Comparison of ENCODE assay signal across 31 cellular contexts in the genomic region with DNA sequence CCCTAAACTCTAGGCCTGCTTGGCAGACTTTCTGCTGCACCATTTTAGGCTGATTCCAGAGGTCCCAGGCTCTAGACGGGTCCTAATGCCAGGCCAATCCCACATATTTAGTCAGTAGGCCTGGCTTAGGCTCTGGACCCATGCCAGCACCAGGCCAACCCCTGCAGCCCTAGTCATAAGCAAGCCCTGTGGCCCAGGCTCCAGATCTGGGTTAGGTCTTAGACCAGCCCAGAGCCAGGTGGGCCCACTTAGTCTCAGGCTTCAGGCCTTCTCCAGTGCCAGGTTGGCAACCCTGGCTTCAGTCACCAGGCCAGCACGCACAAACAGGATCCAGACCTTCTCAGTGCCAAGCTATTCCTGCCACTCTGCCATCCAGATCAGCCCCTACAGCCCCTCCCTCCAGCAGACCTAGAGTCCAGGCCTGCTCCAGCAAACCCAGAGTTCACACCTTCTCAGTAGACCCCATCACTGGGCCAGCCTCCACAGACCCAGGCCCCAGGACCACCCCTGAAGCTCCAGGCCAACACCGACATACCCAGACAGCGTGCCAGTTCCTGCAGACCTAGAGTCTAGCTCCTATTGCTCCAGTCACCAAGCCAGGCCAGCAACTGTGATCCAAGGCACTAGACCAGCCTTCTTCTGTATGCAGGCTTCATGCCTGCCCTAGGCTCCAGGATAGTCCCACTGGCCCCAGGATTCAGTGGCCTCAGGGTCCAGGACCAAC.
"Had no signal": no experiment of that assay in that cellular context is flagged by ENCODE, and none has a peak within 500 bp of the region (broad histone marks: within the 10 kb centered on the region; RNA-seq: fewer than 3 reads in every experiment).

No MANE protein-coding gene starts in this region.

- DNase-seq: activated CD4-positive, alpha-beta T cell treated with anti-CD3 and anti-CD28 coated beads for 1 hour; activated CD4-positive, alpha-beta T cell treated with anti-CD3 and anti-CD28 coated beads for 48 hours; activated CD4-positive, CD25-positive, alpha-beta regulatory T cell; activated CD8-positive, alpha-beta T cell treated with anti-CD3 and anti-CD28 coated beads for 36 hours; activated gamma-delta T cell treated with Interleukin-2 at 50 U/mL for 16 hours; activated naive CD4-positive, alpha-beta T cell treated with anti-CD3 and anti-CD28 coated beads for 36 hours; activated naive CD8-positive, alpha-beta T cell treated with anti-CD3 and anti-CD28 coated beads, Interleukin-2, amount 50 U/mL, for 24 hours; activated T-cell treated with anti-CD3 and anti-CD28 coated beads, Interleukin-2, amount 50 U/mL, for 1 hour; anterior cingulate cortex; brain microvascular endothelial cell; central memory CD4-positive, alpha-beta T cell; Kasumi-1; KBM-7; MG63; MV-4-11; NCI-H1092; NCI-H1436 treated with DMSO at 0.1 percent for 48 hours; NCI-H1694 treated with DMSO at 0.1 percent for 48 hours; NCI-H2029; NCI-H345; NCI-H524 treated with DMSO at 0.1 percent for 48 hours; RPMI8226; SW 1271; T-helper 1 cell; T-helper 2 cell; T-helper 9 cell; WERI-Rb-1 had no signal

- H3K36me3 Mint-ChIP-seq: activated naive CD8-positive, alpha-beta T cell; IgD-negative memory B cell had no signal

- H3K4me3 ChIP-seq: MG63 had no signal

- H3K36me3 ChIP-seq: brain microvascular endothelial cell, MG63, WERI-Rb-1 had no signal

- H3K27ac ChIP-seq: brain microvascular endothelial cell, WERI-Rb-1 had no signal

- H3K4me3 Mint-ChIP-seq: activated CD8-positive, alpha-beta T cell treated with anti-CD3 and anti-CD28 coated beads for 36 hours; activated naive CD4-positive, alpha-beta T cell treated with anti-CD3 and anti-CD28 coated beads for 36 hours; activated naive CD8-positive, alpha-beta T cell; activated naive CD8-positive, alpha-beta T cell treated with anti-CD3 and anti-CD28 coated beads, Interleukin-2, amount 50 U/mL, for 24 hours; activated T-helper 1 cell treated with anti-CD3 and anti-CD28 coated beads, Interleukin-12 subunit alpha, Interleukin-12 subunit beta, Interleukin-2, Interleukin-4 antibody, amounts not matched to agents 30 ng/mL and 10 ng/mL and 1 ng/mL, durations not matched to agents 14 hours and 24 hours and 36 hours; IgD-negative memory B cell had no signal

- H3K27ac Mint-ChIP-seq: activated CD8-positive, alpha-beta T cell treated with anti-CD3 and anti-CD28 coated beads for 36 hours; activated naive CD4-positive, alpha-beta T cell treated with anti-CD3 and anti-CD28 coated beads for 36 hours; activated naive CD8-positive, alpha-beta T cell; activated naive CD8-positive, alpha-beta T cell treated with anti-CD3 and anti-CD28 coated beads, Interleukin-2, amount 50 U/mL, for 24 hours; activated T-helper 1 cell treated with anti-CD3 and anti-CD28 coated beads, Interleukin-12 subunit alpha, Interleukin-12 subunit beta, Interleukin-2, Interleukin-4 antibody, amounts not matched to agents 30 ng/mL and 10 ng/mL and 1 ng/mL, durations not matched to agents 14 hours and 24 hours and 36 hours had no signal

- H3K4me1 Mint-ChIP-seq: activated naive CD8-positive, alpha-beta T cell treated with anti-CD3 and anti-CD28 coated beads, Interleukin-2, amount 50 U/mL, for 24 hours; IgD-negative memory B cell had no signal

- ATAC-seq: activated CD8-positive, alpha-beta T cell treated with anti-CD3 and anti-CD28 coated beads for 36 hours; activated naive CD8-positive, alpha-beta T cell treated with anti-CD3 and anti-CD28 coated beads, Interleukin-2, amount 50 U/mL, for 24 hours; Panc1 had no signal

- H3K27me3 Mint-ChIP-seq: activated CD8-positive, alpha-beta T cell treated with anti-CD3 and anti-CD28 coated beads for 36 hours; activated naive CD8-positive, alpha-beta T cell; activated naive CD8-positive, alpha-beta T cell treated with anti-CD3 and anti-CD28 coated beads, Interleukin-2, amount 50 U/mL, for 24 hours; IgD-negative memory B cell had no signal

- H3K27me3 ChIP-seq: brain microvascular endothelial cell, MG63 had no signal
